ENCODE assay signal across 8 cellular contexts in genomic region chr1:35637401-35637809, GRCh38. TPM values are rescaled to one million over a fixed set of nuclear protein-coding genes. Genes with fewer than 3 reads are reported as not detected.
A peak's percentile ranks its signal among the peaks of the same experiment; 100 is the strongest.
DNase-seq lines count a peak whose midpoint lies in the region; ATAC-seq lines count a peak whose summit lies in the region.

No MANE protein-coding gene starts in this region.

- peak overlapping the region; percentile 82 for H3K4me3 Mint-ChIP-seq in activated T-cell treated with anti-CD3 and anti-CD28 coated beads, Interleukin-2, amount 50 U/mL, for 4 hours

- no peak for ATAC-seq in activated T-cell treated with anti-CD3 and anti-CD28 coated beads, Interleukin-2, amount 50 U/mL, for 4 hours
- ATAC-seq in HG03378 (IDR thresholded peaks at IDR 0.05; ENCODE audit: unreplicated experiment) = no peak

- no peaks in the 10 kb centered on the region for H3K9me3 ChIP-seq in mucosa of stomach (ENCODE audit: control insufficient read depth, low read length)

- no peaks in the 10 kb centered on the region for H3K4me1 ChIP-seq in mucosa of stomach (ENCODE audit: control insufficient read depth, insufficient read depth, low read length)

- no peaks in the 10 kb centered on the region for H3K9me3 Mint-ChIP-seq in activated T-cell treated with anti-CD3 and anti-CD28 coated beads, Interleukin-2, amount 50 U/mL, for 4 hours

- H3K36me3 ChIP-seq in mucosa of stomach (ENCODE audit: control insufficient read depth, insufficient read depth, low read length) = no peaks in the 10 kb centered on the region

- H3K4me3 ChIP-seq in mucosa of stomach (ENCODE audit: low read length) = no peak overlapping the region

- peaks cover 35% of the 10 kb centered on the region for H3K4me1 Mint-ChIP-seq in activated T-cell treated with anti-CD3 and anti-CD28 coated beads, Interleukin-2, amount 50 U/mL, for 4 hours (ENCODE audit: low read depth)

- H3K36me3 Mint-ChIP-seq in activated T-cell treated with anti-CD3 and anti-CD28 coated beads, Interleukin-2, amount 50 U/mL, for 4 hours (ENCODE audit: insufficient read depth) = peaks cover 18% of the 10 kb centered on the region

- no peaks in the 10 kb centered on the region for H3K27me3 Mint-ChIP-seq in activated T-cell treated with anti-CD3 and anti-CD28 coated beads, Interleukin-2, amount 50 U/mL, for 4 hours (ENCODE audit: low read depth)

- no peaks in the 10 kb centered on the region for H3K27me3 ChIP-seq in mucosa of stomach (ENCODE audit: control insufficient read depth, insufficient read depth, low read length)

- DNase-seq in activated T-cell treated with anti-CD3 and anti-CD28 coated beads, Interleukin-2, amount 50 U/mL, for 4 hours = no peak
- DNase-seq in activated T-cell treated with anti-CD3 and anti-CD28 coated beads, Interleukin-2, amount 50 U/mL, for 48 hours = no peak
- peak; percentile 84 for DNase-seq in NCI-H82 treated with DMSO at 0.1 percent for 48 hours (lab: John Stamatoyannopoulos, UW; ENCODE audit: unreplicated experiment)
- DNase-seq in central memory CD4-positive, alpha-beta T cell = peak; percentile 38
- no peak for DNase-seq in C1 segment of cervical spinal cord (lab: John Stamatoyannopoulos, UW)
- DNase-seq in OCI-M2 (lab: John Stamatoyannopoulos, UW; ENCODE audit: unreplicated experiment) = no peak

- H3K9ac ChIP-seq in mucosa of stomach (ENCODE audit: low read length) = peak overlapping the region; percentile 36

RNA-seq across cellular contexts. Expression of gene PSMB2, which starts 3.9 kb away (rescaled TPM):
- total RNA-seq in activated T-cell treated with anti-CD3 and anti-CD28 coated beads, Interleukin-2, amount 50 U/mL, for 4 hours = 100 to 1,000 TPM; 169 to 196 (median 191) TPM

Comparison
In these comparisons a context has a peak if more than half of its experiments do, and no peak if none do; other contexts are left out.
1. DNase-seq: peak in NCI-H82 treated with DMSO at 0.1 percent for 48 hours (single experiment) and central memory CD4-positive, alpha-beta T cell (single experiment); none in activated T-cell treated with anti-CD3 and anti-CD28 coated beads, Interleukin-2, amount 50 U/mL, for 4 hours (single experiment), activated T-cell treated with anti-CD3 and anti-CD28 coated beads, Interleukin-2, amount 50 U/mL, for 48 hours (0 of 2), C1 segment of cervical spinal cord (0 of 14) and OCI-M2 (single experiment).